1 cellular context compared by ENCODE assay signal in the genomic region with DNA sequence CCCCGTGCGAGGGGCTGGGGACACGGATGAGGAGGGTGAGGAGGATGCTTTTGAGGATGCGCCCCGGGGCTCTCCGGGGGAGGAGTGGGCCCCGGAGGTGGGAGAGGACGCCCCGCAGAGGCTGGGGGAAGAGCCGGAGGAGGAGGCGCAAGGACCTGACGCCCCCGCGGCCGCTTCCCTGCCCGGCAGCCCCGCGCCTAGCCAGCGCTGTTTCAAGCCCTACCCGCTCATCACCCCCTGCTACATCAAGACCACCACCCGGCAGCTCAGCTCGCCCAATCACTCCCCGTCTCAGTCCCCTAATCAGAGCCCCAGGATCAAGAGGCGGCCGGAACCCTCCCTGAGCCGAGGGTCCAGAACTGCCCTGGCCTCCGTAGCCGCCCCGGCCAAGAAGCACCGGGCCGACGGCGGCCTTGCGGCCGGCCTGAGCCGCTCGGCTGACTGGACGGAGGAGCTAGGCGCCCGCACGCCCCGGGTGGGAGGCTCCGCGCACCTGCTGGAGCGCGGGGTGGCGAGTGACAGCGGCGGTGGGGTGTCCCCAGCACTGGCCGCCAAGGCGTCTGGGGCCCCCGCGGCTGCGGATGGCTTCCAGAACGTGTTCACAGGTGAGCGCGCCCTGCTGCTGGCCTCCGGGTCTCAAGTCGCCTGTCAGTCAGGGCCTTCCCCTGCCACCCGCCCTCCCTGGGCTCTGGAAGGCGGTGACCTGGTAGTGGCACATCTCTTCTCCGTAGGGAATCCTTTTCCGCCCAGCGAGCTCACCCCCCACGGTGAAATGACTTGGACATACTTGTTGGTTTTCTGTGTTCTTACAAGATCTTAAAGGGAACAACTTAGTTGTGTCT.
TF ChIP-seq lines count a peak whose summit lies in the region.

No MANE protein-coding gene starts in this region.

TF ChIP-seq in GM23338, 12 proteins besides CTCF, POLR2A, EP300 and RAD21 (continued from another document):
- TF ChIP-seq ETS1 (IDR thresholded peaks at IDR 0.05): no peak
- no peak for TF ChIP-seq STAT1 (IDR thresholded peaks at IDR 0.05; ENCODE audit: unreplicated experiment)
- TF ChIP-seq EZH2 (IDR thresholded peaks at IDR 0.05; ENCODE audit: low read depth, unreplicated experiment): no peak
- TF ChIP-seq, protein P1, sequence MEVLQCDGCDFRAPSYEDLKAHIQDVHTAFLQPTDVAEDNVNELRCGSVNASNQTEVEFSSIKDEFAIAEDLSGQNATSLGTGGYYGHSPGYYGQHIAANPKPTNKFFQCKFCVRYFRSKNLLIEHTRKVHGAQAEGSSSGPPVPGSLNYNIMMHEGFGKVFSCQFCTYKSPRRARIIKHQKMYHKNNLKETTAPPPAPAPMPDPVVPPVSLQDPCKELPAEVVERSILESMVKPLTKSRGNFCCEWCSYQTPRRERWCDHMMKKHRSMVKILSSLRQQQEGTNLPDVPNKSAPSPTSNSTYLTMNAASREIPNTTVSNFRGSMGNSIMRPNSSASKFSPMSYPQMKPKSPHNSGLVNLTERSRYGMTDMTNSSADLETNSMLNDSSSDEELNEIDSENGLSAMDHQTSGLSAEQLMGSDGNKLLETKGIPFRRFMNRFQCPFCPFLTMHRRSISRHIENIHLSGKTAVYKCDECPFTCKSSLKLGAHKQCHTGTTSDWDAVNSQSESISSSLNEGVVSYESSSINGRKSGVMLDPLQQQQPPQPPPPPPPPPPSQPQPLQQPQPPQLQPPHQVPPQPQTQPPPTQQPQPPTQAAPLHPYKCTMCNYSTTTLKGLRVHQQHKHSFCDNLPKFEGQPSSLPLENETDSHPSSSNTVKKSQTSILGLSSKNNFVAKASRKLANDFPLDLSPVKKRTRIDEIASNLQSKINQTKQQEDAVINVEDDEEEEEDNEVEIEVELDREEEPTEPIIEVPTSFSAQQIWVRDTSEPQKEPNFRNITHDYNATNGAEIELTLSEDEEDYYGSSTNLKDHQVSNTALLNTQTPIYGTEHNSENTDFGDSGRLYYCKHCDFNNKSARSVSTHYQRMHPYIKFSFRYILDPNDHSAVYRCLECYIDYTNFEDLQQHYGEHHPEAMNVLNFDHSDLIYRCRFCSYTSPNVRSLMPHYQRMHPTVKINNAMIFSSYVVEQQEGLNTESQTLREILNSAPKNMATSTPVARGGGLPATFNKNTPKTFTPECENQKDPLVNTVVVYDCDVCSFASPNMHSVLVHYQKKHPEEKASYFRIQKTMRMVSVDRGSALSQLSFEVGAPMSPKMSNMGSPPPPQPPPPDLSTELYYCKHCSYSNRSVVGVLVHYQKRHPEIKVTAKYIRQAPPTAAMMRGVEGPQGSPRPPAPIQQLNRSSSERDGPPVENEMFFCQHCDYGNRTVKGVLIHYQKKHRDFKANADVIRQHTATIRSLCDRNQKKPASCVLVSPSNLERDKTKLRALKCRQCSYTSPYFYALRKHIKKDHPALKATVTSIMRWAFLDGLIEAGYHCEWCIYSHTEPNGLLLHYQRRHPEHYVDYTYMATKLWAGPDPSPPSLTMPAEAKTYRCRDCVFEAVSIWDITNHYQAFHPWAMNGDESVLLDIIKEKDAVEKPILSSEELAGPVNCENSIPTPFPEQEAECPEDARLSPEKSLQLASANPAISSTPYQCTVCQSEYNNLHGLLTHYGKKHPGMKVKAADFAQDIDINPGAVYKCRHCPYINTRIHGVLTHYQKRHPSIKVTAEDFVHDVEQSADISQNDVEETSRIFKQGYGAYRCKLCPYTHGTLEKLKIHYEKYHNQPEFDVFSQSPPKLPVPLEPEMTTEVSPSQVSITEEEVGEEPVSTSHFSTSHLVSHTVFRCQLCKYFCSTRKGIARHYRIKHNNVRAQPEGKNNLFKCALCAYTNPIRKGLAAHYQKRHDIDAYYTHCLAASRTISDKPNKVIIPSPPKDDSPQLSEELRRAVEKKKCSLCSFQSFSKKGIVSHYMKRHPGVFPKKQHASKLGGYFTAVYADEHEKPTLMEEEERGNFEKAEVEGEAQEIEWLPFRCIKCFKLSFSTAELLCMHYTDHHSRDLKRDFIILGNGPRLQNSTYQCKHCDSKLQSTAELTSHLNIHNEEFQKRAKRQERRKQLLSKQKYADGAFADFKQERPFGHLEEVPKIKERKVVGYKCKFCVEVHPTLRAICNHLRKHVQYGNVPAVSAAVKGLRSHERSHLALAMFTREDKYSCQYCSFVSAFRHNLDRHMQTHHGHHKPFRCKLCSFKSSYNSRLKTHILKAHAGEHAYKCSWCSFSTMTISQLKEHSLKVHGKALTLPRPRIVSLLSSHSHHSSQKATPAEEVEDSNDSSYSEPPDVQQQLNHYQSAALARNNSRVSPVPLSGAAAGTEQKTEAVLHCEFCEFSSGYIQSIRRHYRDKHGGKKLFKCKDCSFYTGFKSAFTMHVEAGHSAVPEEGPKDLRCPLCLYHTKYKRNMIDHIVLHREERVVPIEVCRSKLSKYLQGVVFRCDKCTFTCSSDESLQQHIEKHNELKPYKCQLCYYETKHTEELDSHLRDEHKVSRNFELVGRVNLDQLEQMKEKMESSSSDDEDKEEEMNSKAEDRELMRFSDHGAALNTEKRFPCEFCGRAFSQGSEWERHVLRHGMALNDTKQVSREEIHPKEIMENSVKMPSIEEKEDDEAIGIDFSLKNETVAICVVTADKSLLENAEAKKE (CRISPR knock-in tag; IDR thresholded peaks at IDR 0.05): no peak
- no peak for TF ChIP-seq CREB1 (CRISPR knock-in tag; IDR thresholded peaks at IDR 0.05; ENCODE audit: low read depth)
- no peak for TF ChIP-seq JUNB (IDR thresholded peaks at IDR 0.05; ENCODE audit: unreplicated experiment)
- TF ChIP-seq, protein P2, sequence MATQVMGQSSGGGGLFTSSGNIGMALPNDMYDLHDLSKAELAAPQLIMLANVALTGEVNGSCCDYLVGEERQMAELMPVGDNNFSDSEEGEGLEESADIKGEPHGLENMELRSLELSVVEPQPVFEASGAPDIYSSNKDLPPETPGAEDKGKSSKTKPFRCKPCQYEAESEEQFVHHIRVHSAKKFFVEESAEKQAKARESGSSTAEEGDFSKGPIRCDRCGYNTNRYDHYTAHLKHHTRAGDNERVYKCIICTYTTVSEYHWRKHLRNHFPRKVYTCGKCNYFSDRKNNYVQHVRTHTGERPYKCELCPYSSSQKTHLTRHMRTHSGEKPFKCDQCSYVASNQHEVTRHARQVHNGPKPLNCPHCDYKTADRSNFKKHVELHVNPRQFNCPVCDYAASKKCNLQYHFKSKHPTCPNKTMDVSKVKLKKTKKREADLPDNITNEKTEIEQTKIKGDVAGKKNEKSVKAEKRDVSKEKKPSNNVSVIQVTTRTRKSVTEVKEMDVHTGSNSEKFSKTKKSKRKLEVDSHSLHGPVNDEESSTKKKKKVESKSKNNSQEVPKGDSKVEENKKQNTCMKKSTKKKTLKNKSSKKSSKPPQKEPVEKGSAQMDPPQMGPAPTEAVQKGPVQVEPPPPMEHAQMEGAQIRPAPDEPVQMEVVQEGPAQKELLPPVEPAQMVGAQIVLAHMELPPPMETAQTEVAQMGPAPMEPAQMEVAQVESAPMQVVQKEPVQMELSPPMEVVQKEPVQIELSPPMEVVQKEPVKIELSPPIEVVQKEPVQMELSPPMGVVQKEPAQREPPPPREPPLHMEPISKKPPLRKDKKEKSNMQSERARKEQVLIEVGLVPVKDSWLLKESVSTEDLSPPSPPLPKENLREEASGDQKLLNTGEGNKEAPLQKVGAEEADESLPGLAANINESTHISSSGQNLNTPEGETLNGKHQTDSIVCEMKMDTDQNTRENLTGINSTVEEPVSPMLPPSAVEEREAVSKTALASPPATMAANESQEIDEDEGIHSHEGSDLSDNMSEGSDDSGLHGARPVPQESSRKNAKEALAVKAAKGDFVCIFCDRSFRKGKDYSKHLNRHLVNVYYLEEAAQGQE (IDR thresholded peaks at IDR 0.05; ENCODE audit: unreplicated experiment): no peak
TF ChIP-seq in GM23338: peak in this region for 0.
